9 cellular contexts compared by ENCODE assay signal in the genomic region with DNA sequence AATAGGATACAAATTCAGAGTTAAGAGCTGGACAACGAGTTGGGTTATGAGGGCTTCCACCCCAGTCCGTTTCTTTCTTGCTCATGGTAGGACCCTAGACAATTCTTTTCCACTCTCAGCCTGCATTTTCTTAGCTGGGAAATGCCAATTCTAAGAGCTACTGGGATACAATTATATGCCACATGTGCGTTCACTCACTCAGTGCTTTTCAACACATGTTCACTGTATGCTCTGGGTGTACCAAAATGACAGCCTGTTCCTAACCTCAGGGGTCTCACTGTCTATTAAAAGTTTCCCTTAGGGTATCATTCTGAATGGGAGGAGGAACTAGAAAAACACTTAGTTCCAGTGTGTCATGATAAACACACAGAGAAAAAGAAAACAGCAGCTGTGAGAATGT. TPM values are rescaled to one million over a fixed set of nuclear protein-coding genes. Genes with fewer than 3 reads are reported as not detected.
"Had no signal": no experiment of that assay in that cellular context is flagged by ENCODE, and none has a peak within 500 bp of the region (broad histone marks: within the 10 kb centered on the region; RNA-seq: fewer than 3 reads in every experiment).

No MANE protein-coding gene starts in this region.

- FAIRE-seq: HTR-8/SVneo, K562 had no signal

- ATAC-seq: K562 had no signal

- H3K27ac ChIP-seq: HL-60 had no signal

- DNase-seq: IMR-90, KBM-7, KG1 had no signal

- H3K4me3 ChIP-seq: K562 had no signal

RNA-seq across cellular contexts. Expression of a gene that starts 0.5 kb away (rescaled TPM):
- total RNA-seq: HT-29, HT1080, IMR-90, K562 had no signal
- polyA plus RNA-seq: IgD-negative memory B cell, IMR-90, K562 had no signal

RNA-seq across cellular contexts. Expression of a gene that starts 51.4 kb away (rescaled TPM):
- total RNA-seq: HT-29, HT1080, IMR-90, K562 had no signal
- polyA plus RNA-seq: IgD-negative memory B cell, IMR-90, K562 had no signal
